ENCODE assay signal across 8 cellular contexts in the genomic region with DNA sequence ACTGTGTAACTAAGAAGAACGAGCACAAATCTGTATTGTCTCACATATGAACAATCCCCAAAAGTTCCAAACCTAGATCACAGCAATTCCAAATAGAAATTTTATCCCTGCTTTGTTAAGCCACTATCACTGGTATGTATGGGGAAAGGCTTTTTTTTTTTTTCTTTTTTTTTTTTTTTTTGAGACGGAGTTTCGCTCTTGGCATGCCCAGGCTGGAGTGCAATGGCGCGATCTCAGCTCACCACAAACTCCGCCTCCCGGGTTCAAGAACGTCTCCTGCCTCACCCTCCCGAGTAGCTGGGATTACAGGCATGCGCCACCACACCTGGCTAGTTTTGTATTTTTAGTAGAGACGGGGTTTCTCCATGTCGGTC. TPM values are rescaled to one million over a fixed set of nuclear protein-coding genes. Genes with fewer than 3 reads are reported as not detected.
DNase-seq lines count a peak whose midpoint lies in the region; ATAC-seq, FAIRE-seq and TF ChIP-seq lines count a peak whose summit lies in the region.
"Not testable (repeated sequence)": the region's sequence is repeated elsewhere in the genome, so short reads cannot be mapped to it uniquely, and the experiment has no call there.

No MANE protein-coding gene starts in this region.

- TF ChIP-seq POLR2A in A549 (IDR thresholded peaks at IDR 0.05; ENCODE audit: low read length), result not testable (repeated sequence)

- ATAC-seq in A549 (peak in 1 of 2 experiments; percentile 46; a peak in 3 of 6 replicates), foreskin keratinocyte (peak; percentile 50)
- ATAC-seq in WTC11, result not testable (repeated sequence)

- DNase-seq in A549 (ENCODE audit: low read depth in 1 of 2, low spot score in 1 of 2) (peak in 1 of 2 experiments; percentile 21), MV-4-11 (lab: John Stamatoyannopoulos, UW) (peak; percentile 40), foreskin keratinocyte (peak; percentile 43 to 57), small intestine (peak; percentile 19)
- DNase-seq in WTC11 (ENCODE audit: low spot score); mesothelial cell of epicardium (ENCODE audit: low spot score in 2 of 2, unreplicated experiment in 2 of 2): not testable (repeated sequence)

- H3K9me3 Mint-ChIP-seq in WTC11, brain, mesothelial cell of epicardium: not testable (repeated sequence)

- peak overlapping the region; percentile 59 for H3K4me3 ChIP-seq in A549
- H3K4me3 ChIP-seq in GM12875 (ENCODE audit: low read depth, low read length), result peak overlapping the region; percentile 86
- H3K4me3 ChIP-seq in small intestine (ENCODE audit: low read depth in 1 of 2, low read length in 2 of 2), result peak overlapping the region; percentile 44 to 60

- H3K4me1 Mint-ChIP-seq in WTC11, result not testable (repeated sequence)
- peaks cover 41% of the 10 kb centered on the region for H3K4me1 Mint-ChIP-seq in brain
- peaks cover 16% of the 10 kb centered on the region for H3K4me1 Mint-ChIP-seq in mesothelial cell of epicardium

- H3K4me1 ChIP-seq in A549, result peaks cover 15% of the 10 kb centered on the region; the same call in 2 of the 3 replicates
- H3K4me1 ChIP-seq in foreskin keratinocyte; small intestine (ENCODE audit: control insufficient read depth in 2 of 2, insufficient read depth in 1 of 2, low read depth in 1 of 2, low read length in 1 of 2): not testable (repeated sequence)

- TF ChIP-seq CTCF in A549 (IDR thresholded peaks at IDR 0.05); GM12875 (IDR thresholded peaks at IDR 0.05; ENCODE audit: borderline replicate concordance, insufficient read depth, low read depth, low read length); WTC11 (IDR thresholded peaks at IDR 0.05); brain (conservative IDR thresholded peaks at IDR 0.05); foreskin keratinocyte (conservative IDR thresholded peaks at IDR 0.05); mesothelial cell of epicardium (IDR thresholded peaks at IDR 0.05; ENCODE audit: unreplicated experiment): not testable (repeated sequence)

- 7% methylated on average over 11 of the region's 12 CpGs for WGBS in A549 (ENCODE audit: missing lambda C conversion rate)
- WGBS in small intestine, 3 donors, result 3 to 6% (median 4%) methylated on average over 12 of the region's 12 CpGs

- H3K4me2 ChIP-seq in A549, result peak overlapping the region; percentile 99

- peak overlapping the region; percentile 97; the same call in 1 of the 2 replicates for H3K27ac Mint-ChIP-seq in WTC11
- H3K27ac Mint-ChIP-seq in brain, result peak overlapping the region; percentile 97 to 99 (median 98)
- peak overlapping the region; percentile 98 for H3K27ac Mint-ChIP-seq in mesothelial cell of epicardium

- H3K36me3 ChIP-seq in small intestine (ENCODE audit: control insufficient read depth in 2 of 2, insufficient read depth in 2 of 2, low read length in 2 of 2), result not testable (repeated sequence)

- H3K27me3 Mint-ChIP-seq in WTC11 (ENCODE audit: low read depth); brain; mesothelial cell of epicardium (ENCODE audit: low read depth): not testable (repeated sequence)

- POLR2A ChIA-PET in A549 (lab: Yijun Ruan, JAX), result interaction anchor here (1.4 to 3.9 kb wide), 2 partner anchors 12 to 25 kb away, joined by 3 to 27 read pairs; a partner anchor contains a TSS
- POLR2A ChIA-PET in WTC11 (lab: Charles Lee), result interaction anchor here (0.6 to 1.4 kb wide), 2 partner anchors 24 to 447 kb away, joined by 3 read pairs; a partner anchor contains a TSS

- H3K27me3 ChIP-seq in foreskin keratinocyte; small intestine (ENCODE audit: control insufficient read depth in 2 of 2, insufficient read depth in 2 of 2, low read length in 2 of 2): not testable (repeated sequence)

- TF ChIP-seq RAD21 in A549 (conservative IDR thresholded peaks at IDR 0.05 in 1 of 2, IDR thresholded peaks at IDR 0.05 in 1 of 2), result not testable (repeated sequence)

- peak overlapping the region; percentile 71 to 87 for H3K27ac ChIP-seq in A549
- peak overlapping the region; percentile 96 for H3K27ac ChIP-seq in foreskin keratinocyte
- H3K27ac ChIP-seq in small intestine (ENCODE audit: low read depth in 1 of 2, low read length in 1 of 2), result peak overlapping the region; percentile 86 to 95

- CTCF ChIA-PET in A549 (lab: Yijun Ruan, JAX), result interaction anchor here (0.7 to 1.2 kb wide), 2 partner anchors 12 to 429 kb away, joined by 3 read pairs; no protein-coding TSS in a partner anchor
- CTCF ChIA-PET in WTC11 (lab: Charles Lee), result interaction anchor here (0.7 to 1.2 kb wide), 3 partner anchors 13 to 420 kb away, joined by 3 to 6 read pairs (median 3); no protein-coding TSS in a partner anchor

- not testable (repeated sequence) for FAIRE-seq in A549 (lab: Jason Lieb, UNC); small intestine (lab: Jason Lieb, UNC)

- H3K4me3 Mint-ChIP-seq in WTC11, result peak overlapping the region; percentile 96
- H3K4me3 Mint-ChIP-seq in brain, result peak overlapping the region; percentile 91 to 99 (median 97)
- peak overlapping the region; percentile 94 for H3K4me3 Mint-ChIP-seq in mesothelial cell of epicardium

- TF ChIP-seq EP300 in A549 (IDR thresholded peaks at IDR 0.05), result not testable (repeated sequence)

- H3K36me3 Mint-ChIP-seq in WTC11 (peaks cover 20% of the 10 kb centered on the region), brain (peaks cover 30% of the 10 kb centered on the region), mesothelial cell of epicardium (peaks cover 11% of the 10 kb centered on the region)

- H3K9me3 ChIP-seq in A549; small intestine (ENCODE audit: control insufficient read depth, low read depth): not testable (repeated sequence)

RNA-seq across cellular contexts. Expression of a gene that starts 0.8 kb away (rescaled TPM):
- polyA plus RNA-seq in A549 (2011; rRNA removed) (51.1 and 69.6 TPM in 2 replicates), A549 (2017; fragmentation: RNase III; extraction: RNeasy Plus Mini Kit Qiagen cat#74134 plus additional on column Dnase treatment) (47.0 to 54.1 TPM (median 47.7 TPM) in 3 replicates), brain (ENCODE audit: insufficient read depth, low read depth, low replicate concordance) (32.7 TPM), foreskin keratinocyte (51.3 and 62.5 TPM in 2 replicates), small intestine (10 to 100 TPM; 20.3 to 28.7 (median 25.5) TPM)
- polyA plus RNA-seq in A549 (2012; cell fraction: cytosol; rRNA removed), result 20.9 and 21.6 TPM in 2 replicates
- 10.7 and 22.0 TPM in 2 replicates for polyA plus RNA-seq in A549 (2012; cell fraction: nucleus; rRNA removed)
- 25.0 and 28.5 TPM in 2 replicates for polyA minus RNA-seq in A549 (2011; rRNA and poly(A)+ RNA removed)
- total RNA-seq in WTC11 (2021) (36.7 to 40.0 TPM (median 39.0 TPM) in 3 replicates), foreskin keratinocyte (58.2 and 66.3 TPM in 2 replicates), mesothelial cell of epicardium (34.2 to 37.7 TPM (median 34.7 TPM) in 3 replicates)

RNA-seq across cellular contexts. Expression of a gene that starts 24.4 kb away (rescaled TPM):
- polyA plus RNA-seq in A549 (2011; rRNA removed), result 241 and 258 TPM in 2 replicates
- polyA plus RNA-seq in A549 (2012; cell fraction: cytosol; rRNA removed), result 107 and 140 TPM in 2 replicates
- polyA plus RNA-seq in A549 (2012; cell fraction: nucleus; rRNA removed), result 48.1 and 57.9 TPM in 2 replicates
- polyA plus RNA-seq in A549 (2017; fragmentation: RNase III; extraction: RNeasy Plus Mini Kit Qiagen cat#74134 plus additional on column Dnase treatment), result 357 to 421 TPM (median 410 TPM) in 3 replicates
- polyA minus RNA-seq in A549 (2011; rRNA and poly(A)+ RNA removed), result 117 and 130 TPM in 2 replicates
- 74.5 to 96.5 TPM (median 95.6 TPM) in 3 replicates for total RNA-seq in WTC11 (2021)
- 186 TPM for polyA plus RNA-seq in brain (ENCODE audit: insufficient read depth, low read depth, low replicate concordance)
- total RNA-seq in foreskin keratinocyte, result 137 and 170 TPM in 2 replicates
- polyA plus RNA-seq in foreskin keratinocyte, result 116 and 146 TPM in 2 replicates
- 151 to 161 TPM (median 157 TPM) in 3 replicates for total RNA-seq in mesothelial cell of epicardium
- polyA plus RNA-seq in small intestine, result 10 to 100 TPM; 40.8 to 62.0 (median 48.8) TPM
